Comparison of ENCODE assay signal across 9 cellular contexts in the genomic region with DNA sequence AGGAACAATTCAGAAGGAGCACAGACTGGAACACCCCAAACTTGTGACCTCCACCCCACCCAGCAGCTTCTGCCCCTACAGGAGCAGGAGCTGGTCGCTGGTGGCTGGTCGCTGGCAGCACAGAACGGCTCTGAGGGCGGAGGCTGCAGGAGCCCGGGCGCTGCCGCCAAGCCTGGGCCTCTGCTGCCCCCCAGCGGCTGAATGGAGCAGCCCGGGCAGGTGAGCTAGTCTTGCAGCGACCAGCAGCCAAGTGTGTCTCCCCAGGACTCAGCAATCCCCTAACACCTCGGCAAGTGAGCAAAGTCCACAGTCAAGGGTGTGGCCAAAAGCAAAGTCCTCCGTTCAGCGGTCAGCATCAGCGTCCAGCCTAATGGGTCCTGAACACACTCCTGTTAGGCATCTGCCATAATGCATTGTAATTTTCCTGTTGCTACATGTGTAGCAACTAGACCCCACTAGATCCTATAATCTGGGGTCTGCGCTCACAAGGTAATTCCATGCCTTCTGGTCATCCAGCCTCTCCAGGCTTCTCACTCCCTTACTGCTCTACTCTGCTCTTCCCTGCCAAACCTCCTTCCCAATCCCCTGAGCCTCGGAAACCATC. TPM values are rescaled to one million over a fixed set of nuclear protein-coding genes. Genes with fewer than 3 reads are reported as not detected.
A peak's percentile ranks its signal among the peaks of the same experiment; 100 is the strongest.
DNase-seq lines count a peak whose midpoint lies in the region; ATAC-seq and TF ChIP-seq lines count a peak whose summit lies in the region.
"Had no signal": no experiment of that assay in that cellular context is flagged by ENCODE, and none has a peak within 500 bp of the region (broad histone marks: within the 10 kb centered on the region; RNA-seq: fewer than 3 reads in every experiment).

No MANE protein-coding gene starts in this region.

- H3K4me3 ChIP-seq in AG04450 (ENCODE audit: low read depth, low read length) (no peak overlapping the region), fibroblast of villous mesenchyme (ENCODE audit: low read depth, low read length) (no peak overlapping the region)

- no peaks in the 10 kb centered on the region for H3K9me3 ChIP-seq in AG04450 (ENCODE audit: control insufficient read depth, insufficient read depth, low read length)

- no peaks in the 10 kb centered on the region for H3K9me3 Mint-ChIP-seq in activated T-helper 17 cell treated with anti-CD3 and anti-CD28 coated beads, Interleukin-2, amount 50 U/mL, for 72 hours

- POLR2A ChIA-PET in AG04450 (lab: Yijun Ruan, JAX), result no interaction called here

- CTCF ChIA-PET in AG04450 (lab: Charles Lee), result interaction anchor here (0.6 to 3.8 kb wide), 26 partner anchors 8 to 1114 kb away, joined by 3 to 57 read pairs (median 4); a partner anchor contains a TSS

- H3K27me3 Mint-ChIP-seq in activated T-helper 17 cell treated with anti-CD3 and anti-CD28 coated beads, Interleukin-2, amount 50 U/mL, for 72 hours, result peaks cover 7% of the 10 kb centered on the region

- peaks cover 18% of the 10 kb centered on the region for H3K27me3 ChIP-seq in AG04450 (ENCODE audit: control insufficient read depth, insufficient read depth, low read length)

- no peak overlapping the region for H3K4me3 Mint-ChIP-seq in activated T-helper 17 cell treated with anti-CD3 and anti-CD28 coated beads, Interleukin-2, amount 50 U/mL, for 72 hours

- TF ChIP-seq CTCF in AG04450 (IDR thresholded peaks at IDR 0.05; ENCODE audit: low read depth, low read length) (peak; percentile 90), fibroblast of villous mesenchyme (IDR thresholded peaks at IDR 0.05; ENCODE audit: insufficient read depth, low read depth, low read length) (peak; percentile 94)

- H3K27ac ChIP-seq in AG04450 (ENCODE audit: low read depth, low read length) (no peak overlapping the region), substantia nigra (ENCODE audit: low read depth, low read length, poor library complexity, severe bottlenecking) (no peak overlapping the region)

- no peak overlapping the region for H3K27ac Mint-ChIP-seq in activated T-helper 17 cell treated with anti-CD3 and anti-CD28 coated beads, Interleukin-2, amount 50 U/mL, for 72 hours

- ATAC-seq in GM19035 (IDR thresholded peaks at IDR 0.05; ENCODE audit: unreplicated experiment), result peak; percentile 77
- peak; percentile 92 for ATAC-seq in activated T-helper 17 cell treated with anti-CD3 and anti-CD28 coated beads, Interleukin-2, amount 50 U/mL, for 72 hours (replicated peaks)

- H3K36me3 Mint-ChIP-seq in activated T-helper 17 cell treated with anti-CD3 and anti-CD28 coated beads, Interleukin-2, amount 50 U/mL, for 72 hours (ENCODE audit: low read depth), result no peaks in the 10 kb centered on the region

- peaks cover 3% of the 10 kb centered on the region for H3K4me1 Mint-ChIP-seq in activated T-helper 17 cell treated with anti-CD3 and anti-CD28 coated beads, Interleukin-2, amount 50 U/mL, for 72 hours

- DNase-seq in AG04450 (ENCODE audit: low read depth, low spot score) (peak; percentile 7), Kasumi-1 (lab: John Stamatoyannopoulos, UW) (peak; percentile 58 to 76), RPMI8226 (peak; percentile 86), fibroblast of villous mesenchyme (ENCODE audit: low read depth) (peak; percentile 56), nucleus accumbens (lab: John Stamatoyannopoulos, UW) (peak in 51 of 56 donors; percentile 4 to 89 (median 60)), substantia nigra (lab: John Stamatoyannopoulos, UW) (peak in 47 of 49 donors; percentile 2 to 84 (median 45))

RNA-seq across cellular contexts. Expression of a gene that starts 12.1 kb away (rescaled TPM):
- polyA plus RNA-seq in AG04450 (2011; rRNA removed), result not detected in 2 replicates
- 0.23 TPM in 1 of 2 replicates, not detected in the other for polyA minus RNA-seq in AG04450 (2011; rRNA and poly(A)+ RNA removed)
- total RNA-seq in activated T-helper 17 cell treated with anti-CD3 and anti-CD28 coated beads, Interleukin-2, amount 50 U/mL, for 72 hours, result not detected
- not detected in 2 replicates for total RNA-seq in fibroblast of villous mesenchyme
- total RNA-seq: temporal lobe had no signal

RNA-seq across cellular contexts. Expression of a gene that starts 16.8 kb away (rescaled TPM):
- not detected in 2 replicates for polyA plus RNA-seq in AG04450 (2011; rRNA removed)
- polyA minus RNA-seq in AG04450 (2011; rRNA and poly(A)+ RNA removed), result not detected in 2 replicates
- not detected for total RNA-seq in activated T-helper 17 cell treated with anti-CD3 and anti-CD28 coated beads, Interleukin-2, amount 50 U/mL, for 72 hours
- total RNA-seq in fibroblast of villous mesenchyme, result not detected in 2 replicates
- total RNA-seq: temporal lobe had no signal

RNA-seq across cellular contexts. Expression of a gene that starts 38.2 kb away (rescaled TPM):
- not detected in 2 replicates for polyA plus RNA-seq in AG04450 (2011; rRNA removed)
- not detected in 2 replicates for polyA minus RNA-seq in AG04450 (2011; rRNA and poly(A)+ RNA removed)
- not detected for total RNA-seq in activated T-helper 17 cell treated with anti-CD3 and anti-CD28 coated beads, Interleukin-2, amount 50 U/mL, for 72 hours
- total RNA-seq in fibroblast of villous mesenchyme, result not detected in 2 replicates
- total RNA-seq: temporal lobe had no signal

RNA-seq across cellular contexts. Expression of a gene that starts 50.0 kb away (rescaled TPM):
- polyA plus RNA-seq in AG04450 (2011; rRNA removed), result not detected in 2 replicates
- not detected in 2 replicates for polyA minus RNA-seq in AG04450 (2011; rRNA and poly(A)+ RNA removed)
- not detected for total RNA-seq in activated T-helper 17 cell treated with anti-CD3 and anti-CD28 coated beads, Interleukin-2, amount 50 U/mL, for 72 hours
- total RNA-seq in fibroblast of villous mesenchyme, result not detected in 2 replicates

Comparison
In these comparisons a context has a peak if more than half of its experiments do, and no peak if none do; other contexts are left out.
1. DNase-seq: peak in every context shown above with its lines; median percentile 86 in RPMI8226; 67 in Kasumi-1; 60 in nucleus accumbens; 56 in fibroblast of villous mesenchyme; 45 in substantia nigra; 7 in AG04450.